ENCODE assay signal across 8 cellular contexts in genomic region chr9:127942152-127943010, GRCh38. TPM values are rescaled to one million over a fixed set of nuclear protein-coding genes. Genes with fewer than 3 reads are reported as not detected.
A peak's percentile ranks its signal among the peaks of the same experiment; 100 is the strongest.
DNase-seq lines count a peak whose midpoint lies in the region; ATAC-seq and TF ChIP-seq lines count a peak whose summit lies in the region.

No MANE protein-coding gene starts in this region.

- peak; percentile 91 for TF ChIP-seq CTCF in LNCaP clone FGC (IDR thresholded peaks at IDR 0.05; ENCODE audit: control insufficient read depth, extremely low read depth, insufficient read depth)

- peaks cover 73% of the 10 kb centered on the region for H3K36me3 Mint-ChIP-seq in T-helper 2 cell treated with Interferon-gamma antibody and Interleukin-4, amounts not matched to agents 5 μg/mL and 100 μg/mL, for 36 hours (ENCODE audit: low read depth)
- peaks cover 12% of the 10 kb centered on the region for H3K36me3 Mint-ChIP-seq in stimulated activated naive CD8-positive, alpha-beta T cell treated with anti-CD3 and anti-CD28 coated beads, Interleukin-15, Interleukin-2, amounts not matched to agents 100 ng/mL and 50 ng/mL, for 24 hours (ENCODE audit: low read depth)

- H3K9me3 Mint-ChIP-seq in T-helper 2 cell treated with Interferon-gamma antibody and Interleukin-4, amounts not matched to agents 5 μg/mL and 100 μg/mL, for 36 hours = no peaks in the 10 kb centered on the region
- no peaks in the 10 kb centered on the region for H3K9me3 Mint-ChIP-seq in stimulated activated naive CD8-positive, alpha-beta T cell treated with anti-CD3 and anti-CD28 coated beads, Interleukin-15, Interleukin-2, amounts not matched to agents 100 ng/mL and 50 ng/mL, for 24 hours

- no peak overlapping the region for H3K4me3 ChIP-seq in LNCaP clone FGC (ENCODE audit: low read depth, low read length)

- H3K27me3 Mint-ChIP-seq in T-helper 2 cell treated with Interferon-gamma antibody and Interleukin-4, amounts not matched to agents 5 μg/mL and 100 μg/mL, for 36 hours (ENCODE audit: low read depth) = peaks cover 4% of the 10 kb centered on the region
- H3K27me3 Mint-ChIP-seq in stimulated activated naive CD8-positive, alpha-beta T cell treated with anti-CD3 and anti-CD28 coated beads, Interleukin-15, Interleukin-2, amounts not matched to agents 100 ng/mL and 50 ng/mL, for 24 hours = no peaks in the 10 kb centered on the region

- peak overlapping the region; percentile 66 for H3K27ac Mint-ChIP-seq in T-helper 2 cell treated with Interferon-gamma antibody and Interleukin-4, amounts not matched to agents 5 μg/mL and 100 μg/mL, for 36 hours
- peak overlapping the region; percentile 65 for H3K27ac Mint-ChIP-seq in stimulated activated naive CD8-positive, alpha-beta T cell treated with anti-CD3 and anti-CD28 coated beads, Interleukin-15, Interleukin-2, amounts not matched to agents 100 ng/mL and 50 ng/mL, for 24 hours

- peaks cover 23% of the 10 kb centered on the region for H3K4me1 Mint-ChIP-seq in T-helper 2 cell treated with Interferon-gamma antibody and Interleukin-4, amounts not matched to agents 5 μg/mL and 100 μg/mL, for 36 hours (ENCODE audit: low read depth)
- peaks cover 31% of the 10 kb centered on the region for H3K4me1 Mint-ChIP-seq in stimulated activated naive CD8-positive, alpha-beta T cell treated with anti-CD3 and anti-CD28 coated beads, Interleukin-15, Interleukin-2, amounts not matched to agents 100 ng/mL and 50 ng/mL, for 24 hours (ENCODE audit: low read depth)

- no peak overlapping the region for H3K4me3 Mint-ChIP-seq in T-helper 2 cell treated with Interferon-gamma antibody and Interleukin-4, amounts not matched to agents 5 μg/mL and 100 μg/mL, for 36 hours
- no peak overlapping the region for H3K4me3 Mint-ChIP-seq in stimulated activated naive CD8-positive, alpha-beta T cell treated with anti-CD3 and anti-CD28 coated beads, Interleukin-15, Interleukin-2, amounts not matched to agents 100 ng/mL and 50 ng/mL, for 24 hours

- no peak for ATAC-seq in HG02840 (IDR thresholded peaks at IDR 0.05; ENCODE audit: low FRiP score, unreplicated experiment)
- no peak for ATAC-seq in GM19023 (IDR thresholded peaks at IDR 0.05; ENCODE audit: unreplicated experiment)

- DNase-seq in GDM1 (lab: John Stamatoyannopoulos, UW) (peak; percentile 38), LNCaP clone FGC (ENCODE audit: low read depth) (no peak), cerebellum (ENCODE audit: low spot score) (peak; percentile 75), left kidney (ENCODE audit: low read depth, low spot score) (peak; percentile 85)
- no peak for DNase-seq in T-helper 2 cell treated with Interferon-gamma antibody and Interleukin-4, amounts not matched to agents 5 μg/mL and 100 μg/mL, for 36 hours (ENCODE audit: low spot score)

RNA-seq across cellular contexts. Expression of gene DPM2, which starts 4.7 kb away (rescaled TPM):
- total RNA-seq in cerebellum = 11.0 TPM

RNA-seq across cellular contexts. Expression of gene PIP5KL1, which starts 11.8 kb away (rescaled TPM):
- 3.5 TPM for total RNA-seq in cerebellum

RNA-seq across cellular contexts. Expression of gene ST6GALNAC4, which starts 25.5 kb away (rescaled TPM):
- total RNA-seq in cerebellum = 9.0 TPM

RNA-seq across cellular contexts. Expression of gene EEIG1, which starts 38.4 kb away (rescaled TPM):
- total RNA-seq in cerebellum = 6.6 TPM

RNA-seq across cellular contexts. Expression of gene ST6GALNAC6, which starts 43.0 kb away (rescaled TPM):
- total RNA-seq in cerebellum = 18.8 TPM

Comparison
In these comparisons a context has a peak if more than half of its experiments do, and no peak if none do; other contexts are left out.
1. DNase-seq: peak in GDM1 (single experiment), cerebellum (single experiment) and left kidney (single experiment); none in LNCaP clone FGC (single experiment) and T-helper 2 cell treated with Interferon-gamma antibody and Interleukin-4, amounts not matched to agents 5 μg/mL and 100 μg/mL, for 36 hours (single experiment).